12 cellular contexts compared by ENCODE assay signal in genomic region chr12:54980341-54980740, GRCh38. TPM values are rescaled to one million over a fixed set of nuclear protein-coding genes. Genes with fewer than 3 reads are reported as not detected.
A peak's percentile ranks its signal among the peaks of the same experiment; 100 is the strongest.
DNase-seq lines count a peak whose midpoint lies in the region; ATAC-seq and TF ChIP-seq lines count a peak whose summit lies in the region.
"Had no signal": no experiment of that assay in that cellular context is flagged by ENCODE, and none has a peak within 500 bp of the region (broad histone marks: within the 10 kb centered on the region; RNA-seq: fewer than 3 reads in every experiment).

No MANE protein-coding gene starts in this region.

- H3K36me3 Mint-ChIP-seq in activated naive CD4-positive, alpha-beta T cell treated with anti-CD3 and anti-CD28 coated beads, Interleukin-2, amount 10 ng/mL, durations not matched to agents 7 days and 5 days, result peaks cover 81% of the 10 kb centered on the region
- H3K36me3 Mint-ChIP-seq in glutamatergic neuron (ENCODE audit: unreplicated experiment), result no peaks in the 10 kb centered on the region

- no peak overlapping the region for H3K4me3 ChIP-seq in H7 (ENCODE audit: insufficient read depth, low read depth, low read length)
- H3K4me3 ChIP-seq: BLaER1 treated with 17β-estradiol and CSF1 and Interleukin-3, amounts not matched to agents 10 nM and 100 nM; prostate gland had no signal

- H3K27ac ChIP-seq in KOPT-K1 (ENCODE audit: low read depth, low read length, poor library complexity, severe bottlenecking), result peak overlapping the region; percentile 94
- H3K27ac ChIP-seq: BLaER1 treated with 17β-estradiol and CSF1 and Interleukin-3, amounts not matched to agents 10 nM and 100 nM; prostate gland had no signal

- no peaks in the 10 kb centered on the region for H3K27me3 ChIP-seq in H7 (ENCODE audit: control insufficient read depth, insufficient read depth, low read length)
- H3K27me3 ChIP-seq: BLaER1 treated with 17β-estradiol and CSF1 and Interleukin-3, amounts not matched to agents 10 nM and 100 nM had no signal

- CTCF ChIA-PET in activated naive CD4-positive, alpha-beta T cell treated with anti-CD3 and anti-CD28 coated beads, Interleukin-2, amount 10 ng/mL, durations not matched to agents 7 days and 5 days (lab: Charles Lee), result interaction anchor here (1.2 to 2.5 kb wide), 4 partner anchors 11 to 92 kb away, joined by 6 to 13 read pairs (median 6); no protein-coding TSS in a partner anchor

- H3K36me3 ChIP-seq in KOPT-K1 (ENCODE audit: insufficient read depth, low read length) (peaks cover 62% of the 10 kb centered on the region), H7 (replicated peaks; ENCODE audit: control insufficient read depth, insufficient read depth, low read length) (no peaks in the 10 kb centered on the region)
- H3K36me3 ChIP-seq: BLaER1 treated with 17β-estradiol and CSF1 and Interleukin-3, amounts not matched to agents 10 nM and 100 nM; prostate gland had no signal

- H3K9me3 Mint-ChIP-seq in activated naive CD4-positive, alpha-beta T cell treated with anti-CD3 and anti-CD28 coated beads, Interleukin-2, amount 10 ng/mL, durations not matched to agents 7 days and 5 days, result no peaks in the 10 kb centered on the region
- H3K9me3 Mint-ChIP-seq in glutamatergic neuron (ENCODE audit: unreplicated experiment), result no peaks in the 10 kb centered on the region

- TF ChIP-seq CTCF in glutamatergic neuron (IDR thresholded peaks at IDR 0.05; ENCODE audit: partially characterized antibody, unreplicated experiment), result no peak

- H3K27me3 Mint-ChIP-seq in activated naive CD4-positive, alpha-beta T cell treated with anti-CD3 and anti-CD28 coated beads, Interleukin-2, amount 10 ng/mL, durations not matched to agents 7 days and 5 days, result no peaks in the 10 kb centered on the region
- no peaks in the 10 kb centered on the region for H3K27me3 Mint-ChIP-seq in glutamatergic neuron (ENCODE audit: unreplicated experiment)

- no peak for ATAC-seq in HG03045 (IDR thresholded peaks at IDR 0.05; ENCODE audit: unreplicated experiment)

- H3K4me1 Mint-ChIP-seq in activated naive CD4-positive, alpha-beta T cell treated with anti-CD3 and anti-CD28 coated beads, Interleukin-2, amount 10 ng/mL, durations not matched to agents 7 days and 5 days, result peaks cover 86% of the 10 kb centered on the region
- H3K4me1 Mint-ChIP-seq in glutamatergic neuron (ENCODE audit: low read depth, unreplicated experiment), result peaks cover 18% of the 10 kb centered on the region

- H3K27ac Mint-ChIP-seq in activated naive CD4-positive, alpha-beta T cell treated with anti-CD3 and anti-CD28 coated beads, Interleukin-2, amount 10 ng/mL, durations not matched to agents 7 days and 5 days, result peak overlapping the region; percentile 93
- H3K27ac Mint-ChIP-seq in glutamatergic neuron (ENCODE audit: unreplicated experiment), result no peak overlapping the region

- DNase-seq in activated CD4-positive, alpha-beta T cell treated with anti-CD3 and anti-CD28 coated beads, Interleukin-2, amount 50 U/mL, for 1 hour, result peak; percentile 55
- DNase-seq in activated naive CD4-positive, alpha-beta T cell treated with anti-CD3 and anti-CD28 coated beads, Interleukin-2, amount 10 ng/mL, durations not matched to agents 7 days and 5 days, result peak; percentile 63
- DNase-seq in stimulated activated CD4-positive, alpha-beta T cell treated with anti-CD3 and anti-CD28 coated beads, Interleukin-2, amount 100 ng/mL, for 24 hours, result peak; percentile 51 to 56
- DNase-seq in glutamatergic neuron (no peak), SW 1271 (lab: John Stamatoyannopoulos, UW) (no peak), H7 (no peak)
- DNase-seq: NCI-H2081, Right ventricle myocardium superior had no signal

- no peaks in the 10 kb centered on the region for H3K9me3 ChIP-seq in KOPT-K1 (ENCODE audit: insufficient read depth, low read length, poor library complexity, severe bottlenecking)
- H3K9me3 ChIP-seq: prostate gland had no signal

- H3K4me3 Mint-ChIP-seq in activated naive CD4-positive, alpha-beta T cell treated with anti-CD3 and anti-CD28 coated beads, Interleukin-2, amount 10 ng/mL, durations not matched to agents 7 days and 5 days, result peak overlapping the region; percentile 73
- no peak overlapping the region for H3K4me3 Mint-ChIP-seq in glutamatergic neuron (ENCODE audit: unreplicated experiment)

RNA-seq across cellular contexts. Expression of gene TESPA1, which starts 4.2 kb away (rescaled TPM):
- total RNA-seq in glutamatergic neuron (ENCODE audit: unreplicated experiment), result not detected
- total RNA-seq in H7 (2014; rRNA removed; shearing (Covaris generic)), result not detected in 2 replicates

RNA-seq across cellular contexts. Expression of gene NEUROD4, which starts 39.4 kb away (rescaled TPM):
- total RNA-seq in glutamatergic neuron (ENCODE audit: unreplicated experiment), result 206 TPM
- not detected in 2 replicates for total RNA-seq in H7 (2014; rRNA removed; shearing (Covaris generic))
- total RNA-seq: Right ventricle myocardium superior had no signal

Comparison
In these comparisons a context has a peak if more than half of its experiments do, and no peak if none do; other contexts are left out.
1. DNase-seq: peak in activated CD4-positive, alpha-beta T cell treated with anti-CD3 and anti-CD28 coated beads, Interleukin-2, amount 50 U/mL, for 1 hour (single experiment), activated naive CD4-positive, alpha-beta T cell treated with anti-CD3 and anti-CD28 coated beads, Interleukin-2, amount 10 ng/mL, durations not matched to agents 7 days and 5 days (single experiment) and stimulated activated CD4-positive, alpha-beta T cell treated with anti-CD3 and anti-CD28 coated beads, Interleukin-2, amount 100 ng/mL, for 24 hours (2 of 2); none in glutamatergic neuron (single experiment), SW 1271 (0 of 2) and H7 (single experiment).
2. RNA of gene NEUROD4, which starts 39.4 kb away (total RNA-seq): 206 TPM in glutamatergic neuron (single experiment); not detected in H7; every median in the first group is over 100 times any median in the second.